In genomic region chr1:1065940-1066304, GRCh38 we compare ENCODE assay signal across 7 cellular contexts. TPM values are rescaled to one million over a fixed set of nuclear protein-coding genes. Genes with fewer than 3 reads are reported as not detected.
"Had no signal": no experiment of that assay in that cellular context is flagged by ENCODE, and none has a peak within 500 bp of the region (broad histone marks: within the 10 kb centered on the region; RNA-seq: fewer than 3 reads in every experiment).

No MANE protein-coding gene starts in this region.

RNA-seq across cellular contexts. Expression of gene RNF223, which starts 8.2 kb away (rescaled TPM):
- total RNA-seq: aorta, cardiac septum, heart right ventricle, mononuclear cell, osteoblast, posterior vena cava, sigmoid colon had no signal
- polyA plus RNA-seq: aorta, heart right ventricle had no signal
